In the genomic region with DNA sequence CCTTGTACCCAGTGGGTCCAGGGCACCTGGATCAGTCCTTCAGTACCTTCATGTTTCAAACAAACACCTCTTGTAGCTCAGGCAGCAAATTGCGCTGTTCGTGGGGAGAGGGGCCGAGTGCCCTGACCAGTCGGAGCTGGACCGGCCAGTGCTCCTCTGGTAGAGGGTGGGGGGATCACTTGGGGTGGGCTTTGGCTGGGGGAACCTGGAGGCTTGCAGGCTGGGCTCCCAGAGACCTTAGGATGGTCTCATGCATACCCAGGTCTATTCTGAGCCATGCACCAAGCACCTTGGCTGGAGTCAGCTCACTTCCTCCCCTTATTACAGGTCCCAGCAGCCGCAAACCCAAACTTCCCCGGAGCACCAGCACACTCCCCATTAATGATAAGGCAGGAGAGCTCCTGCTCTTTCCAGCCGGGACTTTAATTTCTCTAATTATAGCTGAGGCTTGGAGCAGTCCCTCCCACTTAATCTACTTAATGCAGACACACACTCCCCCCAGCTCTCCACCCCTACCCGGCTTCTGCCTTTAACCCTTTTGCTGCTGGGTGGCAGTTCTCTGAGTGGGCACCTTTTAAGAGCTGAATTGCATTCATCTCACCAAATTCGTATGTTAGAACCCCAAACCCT, we compare ENCODE assay signal across 14 cellular contexts. TPM values are rescaled to one million over a fixed set of nuclear protein-coding genes. Genes with fewer than 3 reads are reported as not detected.
A peak's percentile ranks its signal among the peaks of the same experiment; 100 is the strongest.
DNase-seq lines count a peak whose midpoint lies in the region; TF ChIP-seq lines count a peak whose summit lies in the region.
"Had no signal": no experiment of that assay in that cellular context is flagged by ENCODE, and none has a peak within 500 bp of the region (broad histone marks: within the 10 kb centered on the region; RNA-seq: fewer than 3 reads in every experiment).

No MANE protein-coding gene starts in this region.

- peak; percentile 57 for DNase-seq in DMS 273 (lab: John Stamatoyannopoulos, UW; ENCODE audit: unreplicated experiment)
- peak; percentile 55 for DNase-seq in NCI-H1417 treated with DMSO at 0.1 percent for 48 hours (lab: John Stamatoyannopoulos, UW)
- DNase-seq in SK-N-SH = peak; percentile 93
- DNase-seq in iPS-NIHi11 (ENCODE audit: low spot score) = peak; percentile 56
- DNase-seq in nephron progenitor cell = no peak
- DNase-seq in activated naive CD4-positive, alpha-beta T cell treated with Interleukin-2 at 50 U/mL for 16 hours = no peak
- no peak for DNase-seq in GM13977 (ENCODE audit: low spot score)
- no peak for DNase-seq in osteocyte (ENCODE audit: extremely low spot score, unreplicated experiment)
- DNase-seq: activated CD4-positive, alpha-beta memory T cell treated with anti-CD3 and anti-CD28 coated beads, Interleukin-2, amount 10 ng/mL, durations not matched to agents 7 days and 5 days; stimulated activated CD4-positive, alpha-beta T cell treated with anti-CD3 and anti-CD28 coated beads, Interleukin-2, amount 100 ng/mL, for 48 hours; stimulated activated naive CD4-positive, alpha-beta T cell treated with Interleukin-2 at 50 U/mL for 16 hours had no signal

- no peaks in the 10 kb centered on the region for H4K20me1 ChIP-seq in SK-N-SH (ENCODE audit: insufficient read depth)

- H3K79me2 ChIP-seq in SK-N-SH (ENCODE audit: insufficient read depth) = no peaks in the 10 kb centered on the region

- H3K4me3 ChIP-seq in SK-N-SH (ENCODE audit: low read depth in 2 of 2, low read length in 1 of 2) = peak overlapping the region in 1 of 2 experiments; percentile 9; a peak in 1 of 4 replicates

- H3F3A ChIP-seq in SK-N-SH (replicated peaks; ENCODE audit: insufficient read depth) = no peaks in the 10 kb centered on the region

- peak; percentile 28; the same call in 1 of the 2 replicates for TF ChIP-seq RAD21 in SK-N-SH (IDR thresholded peaks at IDR 0.05; ENCODE audit: low read length)

- H3K9me3 ChIP-seq in SK-N-SH = no peaks in the 10 kb centered on the region

- H3K27ac Mint-ChIP-seq in nephron progenitor cell (no peak overlapping the region), osteocyte (ENCODE audit: unreplicated experiment) (no peak overlapping the region)
- H3K27ac Mint-ChIP-seq: activated CD4-positive, alpha-beta memory T cell treated with anti-CD3 and anti-CD28 coated beads, Interleukin-2, amount 10 ng/mL, durations not matched to agents 7 days and 5 days; T-cell had no signal

- H3K27ac ChIP-seq in SK-N-SH (ENCODE audit: low read depth in 2 of 2, low read length in 1 of 2) = peak overlapping the region in 1 of 2 experiments; percentile 92; a peak in 2 of 4 replicates
- H3K27ac ChIP-seq: C4-2B, epithelial cell of prostate had no signal

- H3K9me3 Mint-ChIP-seq in nephron progenitor cell = no peaks in the 10 kb centered on the region
- no peaks in the 10 kb centered on the region for H3K9me3 Mint-ChIP-seq in osteocyte (ENCODE audit: unreplicated experiment)
- H3K9me3 Mint-ChIP-seq: activated CD4-positive, alpha-beta memory T cell treated with anti-CD3 and anti-CD28 coated beads, Interleukin-2, amount 10 ng/mL, durations not matched to agents 7 days and 5 days; T-cell had no signal

- H3K27me3 Mint-ChIP-seq in nephron progenitor cell (ENCODE audit: low read depth, poor library complexity) (peaks cover 80% of the 10 kb centered on the region), osteocyte (ENCODE audit: unreplicated experiment) (peaks cover 56% of the 10 kb centered on the region)

- H3K36me3 ChIP-seq in SK-N-SH (replicated peaks in 1 of 2; ENCODE audit: control insufficient read depth in 1 of 2, insufficient read depth in 2 of 2, low read length in 1 of 2) = no peaks in the 10 kb centered on the region

- CTCF ChIA-PET in SK-N-SH (lab: Yijun Ruan, JAX) = interaction anchor here (0.8 to 4.7 kb wide), 13 partner anchors 10 to 405 kb away, joined by 3 to 79 read pairs (median 5); a partner anchor contains a TSS

- H2AFZ ChIP-seq in SK-N-SH (ENCODE audit: low read depth) = no peak overlapping the region

- no peaks in the 10 kb centered on the region for H3K9me2 ChIP-seq in SK-N-SH

- H3K4me2 ChIP-seq in SK-N-SH = peak overlapping the region; percentile 2; the same call in 1 of the 2 replicates

- POLR2A ChIA-PET in SK-N-SH (lab: Yijun Ruan, JAX) = interaction anchor here (0.6 to 2.0 kb wide), 11 partner anchors 8 to 405 kb away, joined by 3 to 16 read pairs (median 4); a partner anchor contains a TSS

- H3K4me3 Mint-ChIP-seq in nephron progenitor cell (no peak overlapping the region), osteocyte (ENCODE audit: unreplicated experiment) (no peak overlapping the region)
- H3K4me3 Mint-ChIP-seq: activated CD4-positive, alpha-beta memory T cell treated with anti-CD3 and anti-CD28 coated beads, Interleukin-2, amount 10 ng/mL, durations not matched to agents 7 days and 5 days; T-cell had no signal

- TF ChIP-seq EP300 in SK-N-SH (IDR thresholded peaks at IDR 0.05; ENCODE audit: borderline replicate concordance in 1 of 2, low read depth in 1 of 2, low read length in 1 of 2) = peak in 1 of 2 experiments; percentile 91; a peak in 2 of 4 replicates

- peaks cover 4 to 46% of the 10 kb centered on the region in 2 experiments; a peak in 2 of 4 replicates for H3K4me1 ChIP-seq in SK-N-SH (ENCODE audit: control insufficient read depth in 1 of 2, insufficient read depth in 2 of 2, low read depth in 1 of 2, low read length in 1 of 2)

- H3K27me3 ChIP-seq in SK-N-SH (ENCODE audit: insufficient read depth) = peaks cover 23% of the 10 kb centered on the region; the same call in 1 of the 2 replicates

- H3K4me1 Mint-ChIP-seq in nephron progenitor cell (peaks cover 37% of the 10 kb centered on the region), osteocyte (ENCODE audit: unreplicated experiment) (peaks cover 15% of the 10 kb centered on the region)

- TF ChIP-seq CTCF in SK-N-SH (IDR thresholded peaks at IDR 0.05) = no peak
- TF ChIP-seq CTCF in nephron progenitor cell (IDR thresholded peaks at IDR 0.05) = no peak
- TF ChIP-seq CTCF in GM13977 (IDR thresholded peaks at IDR 0.05; ENCODE audit: extremely low read depth, insufficient read depth, missing control alignments) = no peak
- TF ChIP-seq CTCF in osteocyte (IDR thresholded peaks at IDR 0.05) = no peak

- in situ Hi-C loops in GM13977 (cut with MboI; ENCODE audit: low pct_unique_long_range_greater_than_20kb, low sequenced_read_pairs, unreplicated experiment) = no loop called here

- no peaks in the 10 kb centered on the region for H3K36me3 Mint-ChIP-seq in nephron progenitor cell (ENCODE audit: low read depth)
- no peaks in the 10 kb centered on the region for H3K36me3 Mint-ChIP-seq in osteocyte (ENCODE audit: unreplicated experiment)
- H3K36me3 Mint-ChIP-seq: T-cell had no signal

- 12% methylated on average over 10 of the region's 10 CpGs for WGBS in SK-N-SH (ENCODE audit: low lambda C conversion rate)

- no peak overlapping the region for H3K9ac ChIP-seq in SK-N-SH

TF ChIP-seq in SK-N-SH, 30 proteins besides CTCF, POLR2A, EP300 and RAD21:
- TF ChIP-seq NFIC (IDR thresholded peaks at IDR 0.05; ENCODE audit: borderline replicate concordance) (no peak), MXI1 (IDR thresholded peaks at IDR 0.05; ENCODE audit: low read depth, low read length) (peak; percentile 84), GATA2 (CRISPR knock-in tag; IDR thresholded peaks at IDR 0.05) (peak; percentile 53), SMC3 (IDR thresholded peaks at IDR 0.05; ENCODE audit: low read depth, low read length) (no peak), CHD2 (IDR thresholded peaks at IDR 0.05; ENCODE audit: low read length, partially characterized antibody) (peak; percentile 88), RXRA (IDR thresholded peaks at IDR 0.05; ENCODE audit: borderline replicate concordance, low read depth) (no peak), TAF1 (IDR thresholded peaks at IDR 0.05; ENCODE audit: borderline replicate concordance, low read depth, low read length) (no peak), RCOR1 (IDR thresholded peaks at IDR 0.05; ENCODE audit: low read length) (peak; percentile 90), FOXJ3 (CRISPR knock-in tag; IDR thresholded peaks at IDR 0.05) (peak; percentile 62; the same call in 1 of the 2 replicates)
- TF ChIP-seq, protein P1, sequence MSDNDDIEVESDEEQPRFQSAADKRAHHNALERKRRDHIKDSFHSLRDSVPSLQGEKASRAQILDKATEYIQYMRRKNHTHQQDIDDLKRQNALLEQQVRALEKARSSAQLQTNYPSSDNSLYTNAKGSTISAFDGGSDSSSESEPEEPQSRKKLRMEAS (IDR thresholded peaks at IDR 0.05; ENCODE audit: low read depth) = no peak
- TF ChIP-seq, protein P2, sequence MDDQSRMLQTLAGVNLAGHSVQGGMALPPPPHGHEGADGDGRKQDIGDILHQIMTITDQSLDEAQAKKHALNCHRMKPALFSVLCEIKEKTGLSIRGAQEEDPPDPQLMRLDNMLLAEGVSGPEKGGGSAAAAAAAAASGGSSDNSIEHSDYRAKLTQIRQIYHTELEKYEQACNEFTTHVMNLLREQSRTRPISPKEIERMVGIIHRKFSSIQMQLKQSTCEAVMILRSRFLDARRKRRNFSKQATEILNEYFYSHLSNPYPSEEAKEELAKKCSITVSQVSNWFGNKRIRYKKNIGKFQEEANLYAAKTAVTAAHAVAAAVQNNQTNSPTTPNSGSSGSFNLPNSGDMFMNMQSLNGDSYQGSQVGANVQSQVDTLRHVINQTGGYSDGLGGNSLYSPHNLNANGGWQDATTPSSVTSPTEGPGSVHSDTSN (IDR thresholded peaks at IDR 0.05) = no peak
- TF ChIP-seq, protein P3, sequence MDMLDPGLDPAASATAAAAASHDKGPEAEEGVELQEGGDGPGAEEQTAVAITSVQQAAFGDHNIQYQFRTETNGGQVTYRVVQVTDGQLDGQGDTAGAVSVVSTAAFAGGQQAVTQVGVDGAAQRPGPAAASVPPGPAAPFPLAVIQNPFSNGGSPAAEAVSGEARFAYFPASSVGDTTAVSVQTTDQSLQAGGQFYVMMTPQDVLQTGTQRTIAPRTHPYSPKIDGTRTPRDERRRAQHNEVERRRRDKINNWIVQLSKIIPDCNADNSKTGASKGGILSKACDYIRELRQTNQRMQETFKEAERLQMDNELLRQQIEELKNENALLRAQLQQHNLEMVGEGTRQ (IDR thresholded peaks at IDR 0.05; ENCODE audit: borderline replicate concordance, low read depth, low read length) = no peak

RNA-seq across cellular contexts. Expression of a gene that starts 26.3 kb away (rescaled TPM):
- polyA plus RNA-seq in SK-N-SH (2012; rRNA removed) = 10.3 and 13.8 TPM in 2 replicates
- 4.1 and 7.1 TPM in 2 replicates for polyA plus RNA-seq in SK-N-SH (2012; cell fraction: cytosol; rRNA removed)
- 36.6 and 42.2 TPM in 2 replicates for polyA plus RNA-seq in SK-N-SH (2012; cell fraction: nucleus; rRNA removed)
- total RNA-seq in osteocyte = 0.40 and 0.55 TPM in 2 replicates

Comparison
In these comparisons a context has a peak if more than half of its experiments do, and no peak if none do; other contexts are left out.
1. DNase-seq: peak in DMS 273 (single experiment), NCI-H1417 treated with DMSO at 0.1 percent for 48 hours (single experiment), SK-N-SH (single experiment) and iPS-NIHi11 (single experiment); none in nephron progenitor cell (single experiment), activated naive CD4-positive, alpha-beta T cell treated with Interleukin-2 at 50 U/mL for 16 hours (single experiment), GM13977 (single experiment) and osteocyte (single experiment).